Comparison of ENCODE assay signal across 17 cellular contexts in the genomic region with DNA sequence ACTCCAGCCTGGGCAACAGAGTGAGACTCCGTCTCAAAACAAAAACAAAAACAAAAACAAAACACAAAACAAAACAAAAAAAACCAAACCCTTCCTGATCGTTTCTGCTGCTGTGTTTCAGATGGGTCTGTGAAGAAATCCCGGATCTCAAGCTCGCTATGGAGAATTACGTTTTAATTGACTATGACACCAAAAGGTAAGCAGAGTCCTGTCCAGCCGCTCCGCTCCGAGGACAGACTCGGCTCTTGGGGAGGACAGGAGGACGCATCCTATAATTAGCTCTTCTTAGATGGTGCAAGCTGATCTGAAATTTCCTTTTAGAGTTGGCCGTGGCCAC. TPM values are rescaled to one million over a fixed set of nuclear protein-coding genes. Genes with fewer than 3 reads are reported as not detected.
A peak's percentile ranks its signal among the peaks of the same experiment; 100 is the strongest.
DNase-seq lines count a peak whose midpoint lies in the region; ATAC-seq, FAIRE-seq and TF ChIP-seq lines count a peak whose summit lies in the region.
"Had no signal": no experiment of that assay in that cellular context is flagged by ENCODE, and none has a peak within 500 bp of the region (broad histone marks: within the 10 kb centered on the region; RNA-seq: fewer than 3 reads in every experiment).

No MANE protein-coding gene starts in this region.

- TF ChIP-seq CTCF in endothelial cell of umbilical vein (IDR thresholded peaks at IDR 0.05; ENCODE audit: extremely low read depth in 1 of 2, insufficient read depth in 1 of 2, low read depth in 1 of 2, low read length in 2 of 2) = no peak
- TF ChIP-seq CTCF in neural progenitor cell (IDR thresholded peaks at IDR 0.05) = no peak
- no peak for TF ChIP-seq CTCF in testis (IDR thresholded peaks at IDR 0.05)
- no peak for TF ChIP-seq CTCF in GM13977 (IDR thresholded peaks at IDR 0.05; ENCODE audit: extremely low read depth, insufficient read depth, missing control alignments)

- H3K9me1 ChIP-seq in endothelial cell of umbilical vein (replicated peaks; ENCODE audit: control insufficient read depth, extremely low read depth, insufficient read depth, low read length) = no peaks in the 10 kb centered on the region

- ATAC-seq in HG03432 (IDR thresholded peaks at IDR 0.05; ENCODE audit: unreplicated experiment) = no peak
- ATAC-seq: natural killer cell treated with Interleukin-12 subunit alpha and Interleukin-12 subunit beta and Interleukin-15 and Interleukin-18, amount 100 ng/mL, for 72 hours had no signal

- intact Hi-C loops in endothelial cell of umbilical vein (cut with micrococcal nuclease) = loop anchor here (1.0 kb wide), 1 partner anchor 18 kb away; no protein-coding TSS in a partner anchor
- intact Hi-C loops in testis (cut with DNase I; ENCODE audit: low total_unique reads) = no loop called here

- H3K27me3 ChIP-seq in NT2/D1 (ENCODE audit: insufficient read depth, insufficient read length) (no peaks in the 10 kb centered on the region), endothelial cell of umbilical vein (ENCODE audit: control insufficient read depth in 2 of 2, insufficient read depth in 2 of 2, low read length in 2 of 2) (no peaks in the 10 kb centered on the region), neural progenitor cell (no peaks in the 10 kb centered on the region), testis (no peaks in the 10 kb centered on the region)
- H3K27me3 ChIP-seq: BLaER1 treated with 17β-estradiol and CSF1 and Interleukin-3, amounts not matched to agents 10 nM and 100 nM had no signal

- H3K4me1 ChIP-seq in NT2/D1 (ENCODE audit: insufficient read depth, insufficient read length) = peaks cover 55% of the 10 kb centered on the region
- H3K4me1 ChIP-seq in endothelial cell of umbilical vein (ENCODE audit: control insufficient read depth, extremely low read depth, insufficient read depth, low read length) = peaks cover 10% of the 10 kb centered on the region
- H3K4me1 ChIP-seq in neural progenitor cell = no peaks in the 10 kb centered on the region
- H3K4me1 ChIP-seq in testis = peaks cover 12% of the 10 kb centered on the region

- in situ Hi-C loops in GM13977 (cut with MboI; ENCODE audit: low pct_unique_long_range_greater_than_20kb, low sequenced_read_pairs, unreplicated experiment) = no loop called here

- H3K4me3 Mint-ChIP-seq in neural progenitor cell = no peak overlapping the region
- H3K4me3 Mint-ChIP-seq in activated T-cell treated with anti-CD3 and anti-CD28 coated beads, Interleukin-2, amount 50 U/mL, for 24 hours = no peak overlapping the region
- H3K4me3 Mint-ChIP-seq: natural killer cell treated with Interleukin-12 subunit alpha and Interleukin-12 subunit beta and Interleukin-15 and Interleukin-18, amount 100 ng/mL, for 72 hours had no signal

- no peak for FAIRE-seq in endothelial cell of umbilical vein (lab: Jason Lieb, UNC)
- FAIRE-seq: frontal cortex, keratinocyte, small intestine had no signal

- peaks cover 12% of the 10 kb centered on the region for H3K36me3 Mint-ChIP-seq in neural progenitor cell
- peaks cover 89% of the 10 kb centered on the region for H3K36me3 Mint-ChIP-seq in activated T-cell treated with anti-CD3 and anti-CD28 coated beads, Interleukin-2, amount 50 U/mL, for 24 hours (ENCODE audit: low read depth)
- H3K36me3 Mint-ChIP-seq: natural killer cell treated with Interleukin-12 subunit alpha and Interleukin-12 subunit beta and Interleukin-15 and Interleukin-18, amount 100 ng/mL, for 72 hours had no signal

- BruUV-seq in endothelial cell of umbilical vein (replicated peaks; lab: Mats Ljungman, UMichigan) = no TSS peak

- H3K27ac ChIP-seq in endothelial cell of umbilical vein (ENCODE audit: insufficient read depth, low read depth, low read length) = peak overlapping the region; percentile 13
- H3K27ac ChIP-seq in neural progenitor cell = no peak overlapping the region
- peak overlapping the region; percentile 24 to 53 for H3K27ac ChIP-seq in testis

- H3K4me3 ChIP-seq in NT2/D1 (ENCODE audit: insufficient read length, low read depth) (no peak overlapping the region), endothelial cell of umbilical vein (replicated peaks in 1 of 3; ENCODE audit: insufficient read depth in 1 of 3, low read depth in 1 of 3, low read length in 3 of 3) (no peak overlapping the region), neural progenitor cell (no peak overlapping the region), testis (no peak overlapping the region)
- H3K4me3 ChIP-seq: BLaER1 treated with 17β-estradiol and CSF1 and Interleukin-3, amounts not matched to agents 10 nM and 100 nM had no signal

- DNase-seq in NT2/D1 (ENCODE audit: low read depth, low spot score) = no peak
- no peak for DNase-seq in endothelial cell of umbilical vein (ENCODE audit: low read depth, low spot score)
- DNase-seq in neural progenitor cell (ENCODE audit: low spot score) = no peak
- no peak for DNase-seq in testis
- DNase-seq in GM13977 (ENCODE audit: low spot score) = no peak
- no peak for DNase-seq in mucosa of gallbladder (ENCODE audit: low spot score)
- DNase-seq in activated T-cell treated with anti-CD3 and anti-CD28 coated beads, Interleukin-2, amount 50 U/mL, for 24 hours = no peak
- DNase-seq: activated CD4-positive, alpha-beta T cell treated with anti-CD3 and anti-CD28 coated beads, Interleukin-2, amount 50 U/mL, for 48 hours; effector CD8-positive, alpha-beta T cell; NCI-H2029; SHP77; small intestine had no signal

- peaks cover 11% of the 10 kb centered on the region for H3K27me3 Mint-ChIP-seq in neural progenitor cell (ENCODE audit: insufficient read depth, low read depth)
- no peaks in the 10 kb centered on the region for H3K27me3 Mint-ChIP-seq in activated T-cell treated with anti-CD3 and anti-CD28 coated beads, Interleukin-2, amount 50 U/mL, for 24 hours
- H3K27me3 Mint-ChIP-seq: natural killer cell treated with Interleukin-12 subunit alpha and Interleukin-12 subunit beta and Interleukin-15 and Interleukin-18, amount 100 ng/mL, for 72 hours had no signal

- peaks cover 5% of the 10 kb centered on the region for H3K4me1 Mint-ChIP-seq in neural progenitor cell
- peaks cover 25% of the 10 kb centered on the region for H3K4me1 Mint-ChIP-seq in activated T-cell treated with anti-CD3 and anti-CD28 coated beads, Interleukin-2, amount 50 U/mL, for 24 hours (ENCODE audit: low read depth)

- H3K9ac ChIP-seq in NT2/D1 (ENCODE audit: insufficient read length, low read depth) = peak overlapping the region; percentile 42
- no peak overlapping the region for H3K9ac ChIP-seq in endothelial cell of umbilical vein (replicated peaks; ENCODE audit: extremely low read depth, insufficient read depth, low read length)
- H3K9ac ChIP-seq in neural progenitor cell = no peak overlapping the region
- H3K9ac ChIP-seq: BLaER1 treated with 17β-estradiol and CSF1 and Interleukin-3, amounts not matched to agents 10 nM and 100 nM had no signal

- no peaks in the 10 kb centered on the region for H3F3A ChIP-seq in neural progenitor cell (ENCODE audit: low read depth)

- H3K27ac Mint-ChIP-seq in neural progenitor cell = peak overlapping the region; percentile 22
- H3K27ac Mint-ChIP-seq in activated T-cell treated with anti-CD3 and anti-CD28 coated beads, Interleukin-2, amount 50 U/mL, for 24 hours = no peak overlapping the region

- dilution Hi-C loops in endothelial cell of umbilical vein (cut with MboI; ENCODE audit: extremely low pct_ligation_motif_present, low sequenced_read_pairs) = no loop called here

- H4K20me1 ChIP-seq in endothelial cell of umbilical vein (replicated peaks; ENCODE audit: control insufficient read depth, extremely low read depth, insufficient read depth, low read length) = no peaks in the 10 kb centered on the region
- H4K20me1 ChIP-seq in neural progenitor cell (ENCODE audit: low read depth) = peaks cover 73% of the 10 kb centered on the region

- H2AFZ ChIP-seq in endothelial cell of umbilical vein (ENCODE audit: low read depth, low read length) (no peak overlapping the region), neural progenitor cell (replicated peaks) (no peak overlapping the region)

- H3K9me3 ChIP-seq in NT2/D1 (ENCODE audit: insufficient read depth, low read length) = no peaks in the 10 kb centered on the region
- H3K9me3 ChIP-seq in endothelial cell of umbilical vein (replicated peaks; ENCODE audit: control insufficient read depth, insufficient read depth, low read length) = no peaks in the 10 kb centered on the region
- no peaks in the 10 kb centered on the region for H3K9me3 ChIP-seq in neural progenitor cell (ENCODE audit: low read depth)
- H3K9me3 ChIP-seq in testis = no peaks in the 10 kb centered on the region

- CTCF ChIA-PET in endothelial cell of umbilical vein (lab: Charles Lee) = interaction anchor here (1.1 to 1.6 kb wide), 2 partner anchors 9 to 30 kb away, joined by 3 to 13 read pairs; no protein-coding TSS in a partner anchor

- H3K4me2 ChIP-seq in endothelial cell of umbilical vein (ENCODE audit: insufficient read depth, low read length) = no peak overlapping the region
- no peak overlapping the region for H3K4me2 ChIP-seq in neural progenitor cell
- H3K4me2 ChIP-seq: BLaER1 treated with 17β-estradiol and CSF1 and Interleukin-3, amounts not matched to agents 10 nM and 100 nM had no signal

- POLR2A ChIA-PET in endothelial cell of umbilical vein (lab: Charles Lee) = no interaction called here

- H3K9me3 Mint-ChIP-seq in neural progenitor cell = no peaks in the 10 kb centered on the region
- no peaks in the 10 kb centered on the region for H3K9me3 Mint-ChIP-seq in activated T-cell treated with anti-CD3 and anti-CD28 coated beads, Interleukin-2, amount 50 U/mL, for 24 hours
- H3K9me3 Mint-ChIP-seq: natural killer cell treated with Interleukin-12 subunit alpha and Interleukin-12 subunit beta and Interleukin-15 and Interleukin-18, amount 100 ng/mL, for 72 hours had no signal

- H3K36me3 ChIP-seq in NT2/D1 (ENCODE audit: insufficient read depth, insufficient read length, low read length) (peaks cover 73% of the 10 kb centered on the region), endothelial cell of umbilical vein (ENCODE audit: control insufficient read depth in 2 of 2, extremely low read depth in 1 of 2, insufficient read depth in 2 of 2, low read length in 2 of 2) (peaks cover 2 to 39% of the 10 kb centered on the region in 2 experiments), neural progenitor cell (no peaks in the 10 kb centered on the region), testis (ENCODE audit: low read depth, missing control alignments) (no peaks in the 10 kb centered on the region)

- TF ChIP-seq POLR2A in endothelial cell of umbilical vein (IDR thresholded peaks at IDR 0.05; ENCODE audit: low read depth, low read length) = no peak
- no peak for TF ChIP-seq POLR2A in testis (IDR thresholded peaks at IDR 0.05)

- 46 to 68% methylated on average over 11 of the region's 11 CpGs for WGBS in testis, 2 donors

- H3K79me2 ChIP-seq in endothelial cell of umbilical vein (ENCODE audit: control insufficient read depth, insufficient read depth, low read length) (peaks cover 49% of the 10 kb centered on the region), neural progenitor cell (ENCODE audit: low read depth) (peaks cover 52% of the 10 kb centered on the region)

RNA-seq across cellular contexts. Expression of a gene that starts 22.0 kb away (rescaled TPM):
- total RNA-seq in endothelial cell of umbilical vein (42.0 and 47.0 TPM in 2 replicates), neural progenitor cell (ENCODE audit: low replicate concordance) (8.9 and 21.1 TPM in 2 replicates), testis (100 to 1,000 TPM; 128 to 147 TPM), mucosa of gallbladder (40.1 TPM)
- polyA plus RNA-seq in endothelial cell of umbilical vein (7.6 and 7.7 TPM in 2 replicates), testis (ENCODE audit: insufficient read depth, low read depth, low replicate concordance) (183 TPM)
- polyA plus RNA-seq in endothelial cell of umbilical vein (2011; cell fraction: cytosol; rRNA removed) = 7.6 and 10.4 TPM in 2 replicates
- 26.7 and 38.7 TPM in 2 replicates for polyA plus RNA-seq in endothelial cell of umbilical vein (2011; cell fraction: nucleus; rRNA removed)
- polyA plus RNA-seq in endothelial cell of umbilical vein (2012) = 13.3 and 14.5 TPM in 2 replicates
- polyA minus RNA-seq in endothelial cell of umbilical vein = 16.2 and 36.6 TPM in 2 replicates
- 18.9 TPM for polyA minus RNA-seq in endothelial cell of umbilical vein (2011; cell fraction: cytosol; rRNA and poly(A)+ RNA removed)
- 23.1 and 29.1 TPM in 2 replicates for polyA minus RNA-seq in endothelial cell of umbilical vein (2011; cell fraction: nucleus; rRNA and poly(A)+ RNA removed)

RNA-seq across cellular contexts. Expression of a gene that starts 34.3 kb away (rescaled TPM):
- total RNA-seq in endothelial cell of umbilical vein = 137 and 143 TPM in 2 replicates
- 123 and 130 TPM in 2 replicates for polyA plus RNA-seq in endothelial cell of umbilical vein
- 123 and 130 TPM in 2 replicates for polyA plus RNA-seq in endothelial cell of umbilical vein (2011; cell fraction: cytosol; rRNA removed)
- 207 and 256 TPM in 2 replicates for polyA plus RNA-seq in endothelial cell of umbilical vein (2011; cell fraction: nucleus; rRNA removed)
- 148 and 165 TPM in 2 replicates for polyA plus RNA-seq in endothelial cell of umbilical vein (2012)
- 186 and 190 TPM in 2 replicates for polyA minus RNA-seq in endothelial cell of umbilical vein
- polyA minus RNA-seq in endothelial cell of umbilical vein (2011; cell fraction: cytosol; rRNA and poly(A)+ RNA removed) = 36.4 TPM
- 78.8 and 90.3 TPM in 2 replicates for polyA minus RNA-seq in endothelial cell of umbilical vein (2011; cell fraction: nucleus; rRNA and poly(A)+ RNA removed)
- total RNA-seq in neural progenitor cell (ENCODE audit: low replicate concordance) = 50.9 and 93.7 TPM in 2 replicates
- total RNA-seq in testis = 100 to 1,000 TPM; 201 to 204 TPM
- 134 TPM for polyA plus RNA-seq in testis (ENCODE audit: insufficient read depth, low read depth, low replicate concordance)
- total RNA-seq in mucosa of gallbladder = 125 TPM

RNA-seq across cellular contexts. Expression of a gene that starts 50.4 kb away (rescaled TPM):
- total RNA-seq in endothelial cell of umbilical vein (73.4 and 82.4 TPM in 2 replicates), neural progenitor cell (ENCODE audit: low replicate concordance) (77.6 and 145 TPM in 2 replicates), testis (100 to 1,000 TPM; 126 to 153 TPM), mucosa of gallbladder (126 TPM)
- polyA plus RNA-seq in endothelial cell of umbilical vein (115 and 125 TPM in 2 replicates), testis (ENCODE audit: insufficient read depth, low read depth, low replicate concordance) (111 TPM)
- polyA plus RNA-seq in endothelial cell of umbilical vein (2011; cell fraction: cytosol; rRNA removed) = 63.1 and 87.2 TPM in 2 replicates
- 104 and 112 TPM in 2 replicates for polyA plus RNA-seq in endothelial cell of umbilical vein (2011; cell fraction: nucleus; rRNA removed)
- 53.4 and 75.6 TPM in 2 replicates for polyA plus RNA-seq in endothelial cell of umbilical vein (2012)
- 30.6 and 42.7 TPM in 2 replicates for polyA minus RNA-seq in endothelial cell of umbilical vein
- 21.8 TPM for polyA minus RNA-seq in endothelial cell of umbilical vein (2011; cell fraction: cytosol; rRNA and poly(A)+ RNA removed)
- polyA minus RNA-seq in endothelial cell of umbilical vein (2011; cell fraction: nucleus; rRNA and poly(A)+ RNA removed) = 15.4 and 15.6 TPM in 2 replicates

RNA-seq across cellular contexts. Expression of a gene that starts 50.9 kb away (rescaled TPM):
- 140 and 164 TPM in 2 replicates for total RNA-seq in endothelial cell of umbilical vein
- polyA plus RNA-seq in endothelial cell of umbilical vein = 19.1 and 21.5 TPM in 2 replicates
- polyA plus RNA-seq in endothelial cell of umbilical vein (2011; cell fraction: cytosol; rRNA removed) = 37.2 and 46.9 TPM in 2 replicates
- 97.6 and 105 TPM in 2 replicates for polyA plus RNA-seq in endothelial cell of umbilical vein (2011; cell fraction: nucleus; rRNA removed)
- polyA plus RNA-seq in endothelial cell of umbilical vein (2012) = 94.8 and 130 TPM in 2 replicates
- polyA minus RNA-seq in endothelial cell of umbilical vein = 27.4 and 29.2 TPM in 2 replicates
- polyA minus RNA-seq in endothelial cell of umbilical vein (2011; cell fraction: cytosol; rRNA and poly(A)+ RNA removed) = 44.2 TPM
- polyA minus RNA-seq in endothelial cell of umbilical vein (2011; cell fraction: nucleus; rRNA and poly(A)+ RNA removed) = 50.4 and 106 TPM in 2 replicates
- total RNA-seq in neural progenitor cell (ENCODE audit: low replicate concordance) = 14.4 and 50.7 TPM in 2 replicates
- 100 to 1,000 TPM; 102 to 122 TPM for total RNA-seq in testis
- 117 TPM for polyA plus RNA-seq in testis (ENCODE audit: insufficient read depth, low read depth, low replicate concordance)
- 72.8 TPM for total RNA-seq in mucosa of gallbladder
